Comparison of ENCODE assay signal across 1 cellular context in the genomic region with DNA sequence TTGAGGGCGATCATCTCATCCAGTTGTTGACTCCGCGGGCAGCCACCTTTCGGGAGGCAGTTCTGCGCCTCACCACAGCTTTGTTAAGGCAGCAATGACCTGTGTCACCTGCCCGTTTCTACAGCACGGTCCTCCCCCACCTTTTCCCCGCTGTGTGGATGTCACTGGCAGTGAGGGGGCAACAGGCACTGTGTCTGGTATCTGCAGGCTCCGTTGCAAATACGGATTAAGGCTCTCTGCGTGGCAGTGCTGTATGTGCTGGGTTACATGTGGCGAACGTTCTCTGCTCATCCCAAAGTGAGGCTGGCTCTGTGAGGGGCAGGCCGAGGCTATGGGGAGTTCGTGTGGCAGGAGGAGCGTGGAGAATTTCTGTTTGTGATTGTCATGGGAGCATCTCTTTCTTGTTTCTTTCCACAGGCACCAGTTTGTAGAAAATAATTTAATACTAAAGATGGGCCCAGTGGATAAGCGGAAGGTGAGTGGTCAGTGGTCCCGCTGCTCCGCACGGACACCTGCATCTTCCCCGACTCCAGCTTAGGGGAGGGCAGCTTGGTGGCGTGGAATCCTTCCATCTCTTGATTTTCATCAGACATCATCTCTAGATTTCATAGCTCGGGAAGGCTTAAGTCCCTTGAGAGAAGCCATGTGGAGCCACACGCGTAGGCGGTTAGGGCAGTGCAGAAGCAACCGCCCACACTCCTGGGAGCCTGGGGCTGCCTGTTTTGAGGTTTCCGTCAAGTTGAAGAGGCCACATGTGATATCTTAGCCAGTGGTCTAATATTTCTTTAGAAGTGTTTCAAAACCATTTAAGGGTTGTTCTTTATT.
TF ChIP-seq lines count a peak whose summit lies in the region.

No MANE protein-coding gene starts in this region.

TF ChIP-seq in K562, 482 proteins besides CTCF, POLR2A, EP300 and RAD21:
- TF ChIP-seq EGR1 (conservative IDR thresholded peaks at IDR 0.05) (peak; percentile 70), ZFP91 (CRISPR knock-in tag; IDR thresholded peaks at IDR 0.05) (no peak)
